In the genomic region with DNA sequence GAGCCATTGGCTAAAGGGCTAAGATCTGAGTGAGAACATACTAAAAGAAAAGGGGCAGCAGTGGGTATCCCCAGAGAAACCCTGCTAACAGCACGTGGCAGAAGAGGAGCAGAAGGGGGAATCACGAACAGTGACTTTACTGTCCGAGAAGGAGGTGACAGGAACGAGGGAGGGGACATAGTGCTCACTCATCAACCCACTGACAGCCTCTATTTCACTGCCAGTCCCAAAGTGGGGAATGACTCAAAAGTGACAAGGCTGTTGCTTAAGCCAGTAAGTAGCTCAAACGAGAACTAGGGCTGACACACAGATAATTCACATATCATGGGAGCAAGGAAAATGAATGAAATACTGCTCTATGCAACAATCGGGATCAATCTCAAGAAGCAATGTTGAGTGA, we compare ENCODE assay signal across 31 cellular contexts.
"Had no signal": no experiment of that assay in that cellular context is flagged by ENCODE, and none has a peak within 500 bp of the region (broad histone marks: within the 10 kb centered on the region; RNA-seq: fewer than 3 reads in every experiment).

No MANE protein-coding gene starts in this region.

- H3K4me3 Mint-ChIP-seq: activated CD4-positive, alpha-beta memory T cell treated with anti-CD3 and anti-CD28 coated beads for 36 hours; activated CD4-positive, alpha-beta T cell treated with anti-CD3 and anti-CD28 coated beads, Interleukin-2, amount 10 ng/mL, durations not matched to agents 24 days and 14 days; activated naive CD4-positive, alpha-beta T cell treated with anti-CD3 and anti-CD28 coated beads for 36 hours; activated naive CD8-positive, alpha-beta T cell treated with anti-CD3 and anti-CD28 coated beads for 36 hours; activated T-helper 1 cell treated with anti-CD3 and anti-CD28 coated beads, Interleukin-12 subunit alpha, Interleukin-12 subunit beta, Interleukin-2, Interleukin-4 antibody, amounts not matched to agents 30 ng/mL and 10 ng/mL and 1 ng/mL, durations not matched to agents 14 hours and 24 hours and 36 hours; mesothelial cell of epicardium; naive B cell; stimulated activated naive B cell treated with anti-CD40 and anti-IgM and Interleukin-4, amounts not matched to agents 10 μg/mL and 1 μg/mL and 100 μg/mL, for 72 hours; T-helper 1 cell treated with Interleukin-12 subunit alpha and Interleukin-12 subunit beta and Interleukin-4 antibody, amounts not matched to agents 30 μg/mL and 1 μg/mL, for 36 hours had no signal

- H3K27ac Mint-ChIP-seq: activated CD4-positive, alpha-beta memory T cell treated with anti-CD3 and anti-CD28 coated beads for 36 hours; activated CD4-positive, alpha-beta T cell treated with anti-CD3 and anti-CD28 coated beads, Interleukin-2, amount 10 ng/mL, durations not matched to agents 24 days and 14 days; activated naive CD4-positive, alpha-beta T cell treated with anti-CD3 and anti-CD28 coated beads for 36 hours; activated naive CD8-positive, alpha-beta T cell treated with anti-CD3 and anti-CD28 coated beads for 36 hours; activated T-helper 1 cell treated with anti-CD3 and anti-CD28 coated beads, Interleukin-12 subunit alpha, Interleukin-12 subunit beta, Interleukin-2, Interleukin-4 antibody, amounts not matched to agents 30 ng/mL and 10 ng/mL and 1 ng/mL, durations not matched to agents 14 hours and 24 hours and 36 hours; mesothelial cell of epicardium; stimulated activated naive B cell treated with anti-CD40 and anti-IgM and Interleukin-4, amounts not matched to agents 10 μg/mL and 1 μg/mL and 100 μg/mL, for 72 hours; T-helper 1 cell treated with Interleukin-12 subunit alpha and Interleukin-12 subunit beta and Interleukin-4 antibody, amounts not matched to agents 30 μg/mL and 1 μg/mL, for 36 hours had no signal

- H3K9me3 ChIP-seq: adrenal gland, body of pancreas, left lung, sigmoid colon, stomach, thyroid gland, upper lobe of left lung, vagina had no signal

- H3K27me3 ChIP-seq: adrenal gland, body of pancreas, dorsolateral prefrontal cortex, heart right ventricle, left lung, sigmoid colon, stomach, thyroid gland, upper lobe of left lung, vagina had no signal

- H3K9me3 Mint-ChIP-seq: activated CD4-positive, alpha-beta memory T cell treated with anti-CD3 and anti-CD28 coated beads for 36 hours had no signal

- H3K36me3 ChIP-seq: adrenal gland, thyroid gland had no signal

- ATAC-seq: body of pancreas; left lung; stimulated activated naive B cell treated with anti-CD40 and anti-IgM and Interleukin-4, amounts not matched to agents 10 μg/mL and 1 μg/mL and 100 μg/mL, for 72 hours had no signal

- H3K27me3 Mint-ChIP-seq: activated CD4-positive, alpha-beta memory T cell treated with anti-CD3 and anti-CD28 coated beads for 36 hours; activated CD4-positive, alpha-beta T cell treated with anti-CD3 and anti-CD28 coated beads, Interleukin-2, amount 10 ng/mL, durations not matched to agents 24 days and 14 days; activated naive CD8-positive, alpha-beta T cell treated with anti-CD3 and anti-CD28 coated beads for 36 hours; naive B cell; stimulated activated naive B cell treated with anti-CD40 and anti-IgM and Interleukin-4, amounts not matched to agents 10 μg/mL and 1 μg/mL and 100 μg/mL, for 72 hours had no signal

- H3K4me3 ChIP-seq: adrenal gland, body of pancreas, coronary artery, dorsolateral prefrontal cortex, heart right ventricle, left lung, sigmoid colon, stomach, thyroid gland, upper lobe of left lung, vagina had no signal

- DNase-seq: activated CD4-positive, alpha-beta memory T cell treated with anti-CD3 and anti-CD28 coated beads for 36 hours; activated CD4-positive, alpha-beta T cell treated with anti-CD3 and anti-CD28 coated beads, Interleukin-2, amount 10 ng/mL, durations not matched to agents 24 days and 14 days; activated CD4-positive, CD25-positive, alpha-beta regulatory T cell treated with anti-CD3 and anti-CD28 coated beads, Interleukin-2, amount 50 U/mL, for 72 hours; activated CD8-positive, alpha-beta memory T cell treated with anti-CD3 and anti-CD28 coated beads, Interleukin-2, amount 50 U/mL, for 4 hours; activated effector memory CD4-positive, alpha-beta T cell treated with anti-CD3 and anti-CD28 coated beads, Interleukin-2, amount 50 U/mL, for 16 hours; activated naive CD4-positive, alpha-beta T cell treated with anti-CD3 and anti-CD28 coated beads for 36 hours; activated naive CD8-positive, alpha-beta T cell treated with anti-CD3 and anti-CD28 coated beads for 36 hours; activated T-cell treated with anti-CD3 and anti-CD28 coated beads, Interleukin-2, amount 50 U/mL, for 1 hour; adrenal gland; aorta; body of pancreas; effector memory CD4-positive, alpha-beta T cell; erythroblast; heart right ventricle; kidney glomerular epithelial cell; left lung; naive B cell; sigmoid colon; stimulated activated CD4-positive, alpha-beta T cell treated with anti-CD3 and anti-CD28 coated beads, Interleukin-15, amount 100 ng/mL, for 24 hours; stimulated activated CD4-positive, alpha-beta T cell treated with anti-CD3 and anti-CD28 coated beads, Interleukin-2, amount 100 ng/mL, for 24 hours; stimulated activated naive B cell treated with anti-CD40 and anti-IgM and Interleukin-4, amounts not matched to agents 10 μg/mL and 1 μg/mL and 100 μg/mL, for 72 hours; stomach; T-helper 9 cell; thyroid gland; upper lobe of left lung had no signal

- H3K4me1 Mint-ChIP-seq: activated naive CD8-positive, alpha-beta T cell treated with anti-CD3 and anti-CD28 coated beads for 36 hours; mesothelial cell of epicardium had no signal

- H3K4me1 ChIP-seq: adrenal gland, body of pancreas, left lung, sigmoid colon, stomach, thyroid gland, upper lobe of left lung, vagina had no signal

- H3K27ac ChIP-seq: adrenal gland, body of pancreas, coronary artery, dorsolateral prefrontal cortex, left lung, sigmoid colon, stomach, thyroid gland, upper lobe of left lung, vagina had no signal
